Comparison of ENCODE assay signal across 16 cellular contexts in the genomic region with DNA sequence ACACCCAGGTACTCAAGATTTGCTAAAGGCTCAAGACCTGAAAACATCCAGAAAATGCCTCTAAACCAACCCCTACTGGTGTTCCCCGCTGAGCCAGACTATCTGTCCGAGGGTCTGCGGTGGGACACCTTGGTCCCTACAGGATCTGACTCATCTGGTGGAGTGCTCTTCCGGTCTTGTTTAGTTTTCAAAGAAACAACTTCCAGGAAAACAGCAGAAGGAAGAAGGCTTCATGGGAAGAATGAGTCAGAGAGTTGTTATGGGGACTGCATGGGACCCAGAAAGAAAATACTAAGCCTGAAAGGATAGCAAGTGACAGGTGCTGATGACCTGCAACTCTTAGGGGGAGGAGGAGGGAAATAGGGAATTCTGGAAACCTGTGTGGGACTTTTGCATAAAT. TPM values are rescaled to one million over a fixed set of nuclear protein-coding genes. Genes with fewer than 3 reads are reported as not detected.
DNase-seq lines count a peak whose midpoint lies in the region; ATAC-seq and TF ChIP-seq lines count a peak whose summit lies in the region.
"Had no signal": no experiment of that assay in that cellular context is flagged by ENCODE, and none has a peak within 500 bp of the region (broad histone marks: within the 10 kb centered on the region; RNA-seq: fewer than 3 reads in every experiment).

No MANE protein-coding gene starts in this region.

- H2AFZ ChIP-seq in hepatocyte, result no peak overlapping the region

- H3K36me3 Mint-ChIP-seq in CD4-positive, alpha-beta memory T cell, result peaks cover 1 to 6% of the 10 kb centered on the region in 2 donors
- H3K36me3 Mint-ChIP-seq in HFFc6 (ENCODE audit: low read depth) (no peaks in the 10 kb centered on the region), WTC11 (no peaks in the 10 kb centered on the region)
- no peaks in the 10 kb centered on the region for H3K36me3 Mint-ChIP-seq in activated T-cell treated with anti-CD3 and anti-CD28 coated beads, Interleukin-2, amount 50 U/mL, for 4 hours (ENCODE audit: insufficient read depth)

- H3K9me3 Mint-ChIP-seq in CD4-positive, alpha-beta memory T cell, result no peaks in the 10 kb centered on the region
- no peaks in the 10 kb centered on the region for H3K9me3 Mint-ChIP-seq in HFFc6
- H3K9me3 Mint-ChIP-seq in WTC11, result no peaks in the 10 kb centered on the region
- H3K9me3 Mint-ChIP-seq in activated T-cell treated with anti-CD3 and anti-CD28 coated beads, Interleukin-2, amount 50 U/mL, for 4 hours, result no peaks in the 10 kb centered on the region
- H3K9me3 Mint-ChIP-seq: nephron progenitor cell had no signal

- no peak for TF ChIP-seq POLR2A in vagina (IDR thresholded peaks at IDR 0.05)

- no peaks in the 10 kb centered on the region for H3K9me3 ChIP-seq in CD4-positive, alpha-beta memory T cell (ENCODE audit: control insufficient read depth in 1 of 2, low read length in 2 of 2)
- H3K9me3 ChIP-seq in hepatocyte (ENCODE audit: low read depth) (no peaks in the 10 kb centered on the region), vagina (no peaks in the 10 kb centered on the region)
- H3K9me3 ChIP-seq: right lobe of liver had no signal

- no peaks in the 10 kb centered on the region for H3K9me2 ChIP-seq in hepatocyte (replicated peaks; ENCODE audit: insufficient read depth)

- POLR2A ChIA-PET in CD4-positive, alpha-beta memory T cell (lab: Charles Lee; ENCODE audit: partially characterized antibody), result interaction anchor here (0.8 to 65.0 kb wide), 7 partner anchors 13 to 51 kb away, joined by 3 to 6960 read pairs (median 56); partner anchors contain the start of gene ZFP36L2
- POLR2A ChIA-PET in WTC11 (lab: Charles Lee), result no interaction called here

- CTCF ChIA-PET in CD4-positive, alpha-beta memory T cell (lab: Charles Lee; ENCODE audit: partially characterized antibody), result interaction anchor here (1.0 kb wide), 2 partner anchors 37 to 44 kb away, joined by 3 read pairs; no protein-coding TSS in a partner anchor
- CTCF ChIA-PET in WTC11 (lab: Charles Lee), result interaction anchor here (2.8 kb wide), 1 partner anchor 15 kb away, joined by 13 read pairs; no protein-coding TSS in a partner anchor

- peaks cover 58% of the 10 kb centered on the region for H3K4me1 ChIP-seq in CD4-positive, alpha-beta memory T cell (ENCODE audit: insufficient read depth, low read length)
- peaks cover 13% of the 10 kb centered on the region for H3K4me1 ChIP-seq in hepatocyte (ENCODE audit: insufficient read depth)
- peaks cover 25% of the 10 kb centered on the region for H3K4me1 ChIP-seq in vagina

- no peak for ATAC-seq in WTC11
- no peak for ATAC-seq in activated T-cell treated with anti-CD3 and anti-CD28 coated beads, Interleukin-2, amount 50 U/mL, for 4 hours

- H3K4me2 ChIP-seq in hepatocyte, result no peak overlapping the region

- H3K4me3 Mint-ChIP-seq in CD4-positive, alpha-beta memory T cell, result peak overlapping the region in 2 of 8 donors; percentile 26 to 70
- no peak overlapping the region for H3K4me3 Mint-ChIP-seq in HFFc6
- H3K4me3 Mint-ChIP-seq in WTC11, result no peak overlapping the region
- H3K4me3 Mint-ChIP-seq in activated T-cell treated with anti-CD3 and anti-CD28 coated beads, Interleukin-2, amount 50 U/mL, for 4 hours, result no peak overlapping the region
- H3K4me3 Mint-ChIP-seq: immature natural killer cell, nephron progenitor cell had no signal

- peak overlapping the region; percentile 82 to 99 (median 97) for H3K27ac Mint-ChIP-seq in CD4-positive, alpha-beta memory T cell
- H3K27ac Mint-ChIP-seq in HFFc6 (peak overlapping the region; percentile 10; the same call in 1 of the 2 replicates), WTC11 (peak overlapping the region; percentile 53; the same call in 1 of the 2 replicates)
- H3K27ac Mint-ChIP-seq: nephron progenitor cell had no signal

- H3K27ac ChIP-seq in CD4-positive, alpha-beta memory T cell (ENCODE audit: low read depth, low read length), result no peak overlapping the region
- peak overlapping the region; percentile 52 for H3K27ac ChIP-seq in hepatocyte
- H3K27ac ChIP-seq in vagina, result no peak overlapping the region
- H3K27ac ChIP-seq: right lobe of liver, WERI-Rb-1 had no signal

- in situ Hi-C loops in GM13976 (cut with MboI; ENCODE audit: low sequenced_read_pairs, unreplicated experiment), result no loop called here

- DNase-seq in CD4-positive, alpha-beta memory T cell, result peak in 1 of 5 donors; percentile 58
- no peak for DNase-seq in HFFc6
- no peak for DNase-seq in WTC11 (ENCODE audit: low spot score)
- no peak for DNase-seq in hepatocyte (ENCODE audit: low spot score)
- no peak for DNase-seq in GM13976 (ENCODE audit: low spot score)
- DNase-seq in CD1c-positive myeloid dendritic cell (ENCODE audit: extremely low spot score), result no peak
- no peak for DNase-seq in vagina (ENCODE audit: extremely low spot score in 2 of 2)
- no peak for DNase-seq in activated T-cell treated with anti-CD3 and anti-CD28 coated beads, Interleukin-2, amount 50 U/mL, for 4 hours
- DNase-seq: activated effector memory CD4-positive, alpha-beta T cell treated with anti-CD3 and anti-CD28 coated beads, Interleukin-2, amount 50 U/mL, for 16 hours; immature natural killer cell; NCI-H1092; NCI-H446 treated with DMSO at 0.1 percent for 48 hours; nephron progenitor cell; right lobe of liver; SHP77; WERI-Rb-1 had no signal

- no peaks in the 10 kb centered on the region for H3K36me3 ChIP-seq in CD4-positive, alpha-beta memory T cell (ENCODE audit: insufficient read depth, low read length)
- H3K36me3 ChIP-seq in hepatocyte (replicated peaks; ENCODE audit: insufficient read depth, low read depth) (no peaks in the 10 kb centered on the region), vagina (no peaks in the 10 kb centered on the region)
- H3K36me3 ChIP-seq: right lobe of liver, WERI-Rb-1 had no signal

- peaks cover 37 to 68% (median 51%) of the 10 kb centered on the region in 4 donors for H3K4me1 Mint-ChIP-seq in CD4-positive, alpha-beta memory T cell
- peaks cover 20% of the 10 kb centered on the region for H3K4me1 Mint-ChIP-seq in HFFc6 (ENCODE audit: low read depth)
- peaks cover 67% of the 10 kb centered on the region for H3K4me1 Mint-ChIP-seq in WTC11
- H3K4me1 Mint-ChIP-seq in activated T-cell treated with anti-CD3 and anti-CD28 coated beads, Interleukin-2, amount 50 U/mL, for 4 hours (ENCODE audit: low read depth), result peaks cover 57% of the 10 kb centered on the region

- no peaks in the 10 kb centered on the region for H4K20me1 ChIP-seq in hepatocyte (ENCODE audit: insufficient read depth, poor library complexity, severe bottlenecking)

- no peaks in the 10 kb centered on the region for H3K79me2 ChIP-seq in hepatocyte

- 89% methylated on average over 4 of the region's 4 CpGs for WGBS in hepatocyte (ENCODE audit: low lambda C conversion rate, missing lambda C conversion rate)

- H3K27me3 Mint-ChIP-seq in CD4-positive, alpha-beta memory T cell, result no peaks in the 10 kb centered on the region
- H3K27me3 Mint-ChIP-seq in HFFc6 (ENCODE audit: insufficient read depth) (no peaks in the 10 kb centered on the region; the same call in 1 of the 2 replicates), WTC11 (ENCODE audit: low read depth) (no peaks in the 10 kb centered on the region)
- no peaks in the 10 kb centered on the region for H3K27me3 Mint-ChIP-seq in activated T-cell treated with anti-CD3 and anti-CD28 coated beads, Interleukin-2, amount 50 U/mL, for 4 hours (ENCODE audit: low read depth)

- no peaks in the 10 kb centered on the region for H3K27me3 ChIP-seq in CD4-positive, alpha-beta memory T cell (ENCODE audit: insufficient read depth, low read length)
- H3K27me3 ChIP-seq in hepatocyte (no peaks in the 10 kb centered on the region), vagina (no peaks in the 10 kb centered on the region)
- H3K27me3 ChIP-seq: right lobe of liver had no signal

- intact Hi-C loops in CD4-positive, alpha-beta memory T cell (cut with micrococcal nuclease), result loop anchor here (1.0 kb wide), 1 partner anchor 10 kb away; no protein-coding TSS in a partner anchor
- intact Hi-C loops in vagina (cut with DNase I), result no loop called here

- TF ChIP-seq CTCF in HFFc6 (IDR thresholded peaks at IDR 0.05) (no peak), WTC11 (IDR thresholded peaks at IDR 0.05) (no peak), hepatocyte (IDR thresholded peaks at IDR 0.05; ENCODE audit: poor library complexity) (no peak), GM13976 (IDR thresholded peaks at IDR 0.05; ENCODE audit: borderline replicate concordance, control extremely low read depth, extremely low read depth, insufficient read depth, missing control alignments) (no peak), vagina (IDR thresholded peaks at IDR 0.05) (no peak)

- no peak overlapping the region for H3K4me3 ChIP-seq in CD4-positive, alpha-beta memory T cell (ENCODE audit: low read length in 2 of 2)
- H3K4me3 ChIP-seq in hepatocyte (no peak overlapping the region), vagina (no peak overlapping the region)
- H3K4me3 ChIP-seq: right lobe of liver had no signal

TF ChIP-seq in WTC11, 78 proteins besides CTCF, POLR2A, EP300 and RAD21 (continues in another document):
- TF ChIP-seq NFE2L1 (CRISPR knock-in tag; IDR thresholded peaks at IDR 0.05) (no peak), CBFB (CRISPR knock-in tag; IDR thresholded peaks at IDR 0.05; ENCODE audit: low read depth) (no peak), ZNF423 (CRISPR knock-in tag; IDR thresholded peaks at IDR 0.05) (no peak), NFYB (CRISPR knock-in tag; conservative IDR thresholded peaks at IDR 0.05; ENCODE audit: low read depth) (no peak)
- TF ChIP-seq, protein P1, sequence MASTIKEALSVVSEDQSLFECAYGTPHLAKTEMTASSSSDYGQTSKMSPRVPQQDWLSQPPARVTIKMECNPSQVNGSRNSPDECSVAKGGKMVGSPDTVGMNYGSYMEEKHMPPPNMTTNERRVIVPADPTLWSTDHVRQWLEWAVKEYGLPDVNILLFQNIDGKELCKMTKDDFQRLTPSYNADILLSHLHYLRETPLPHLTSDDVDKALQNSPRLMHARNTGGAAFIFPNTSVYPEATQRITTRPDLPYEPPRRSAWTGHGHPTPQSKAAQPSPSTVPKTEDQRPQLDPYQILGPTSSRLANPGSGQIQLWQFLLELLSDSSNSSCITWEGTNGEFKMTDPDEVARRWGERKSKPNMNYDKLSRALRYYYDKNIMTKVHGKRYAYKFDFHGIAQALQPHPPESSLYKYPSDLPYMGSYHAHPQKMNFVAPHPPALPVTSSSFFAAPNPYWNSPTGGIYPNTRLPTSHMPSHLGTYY (CRISPR knock-in tag; IDR thresholded peaks at IDR 0.05), result no peak

RNA-seq across cellular contexts. Expression of gene ZFP36L2, which starts 41.3 kb away (rescaled TPM):
- 100 to 1,000 TPM; 456 to 464 TPM for total RNA-seq in CD4-positive, alpha-beta memory T cell
- polyA plus RNA-seq in CD4-positive, alpha-beta memory T cell, result 100 to 1,000 TPM; 271 to 523 TPM
- 10 to 100 TPM; 66.6 to 94.5 (median 81.5) TPM for total RNA-seq in HFFc6 (2021; fragmentation: NEBNext Ultra II Directional; extraction: Animal tissue kit (Norgen Biotek cat#: 25700))
- total RNA-seq in WTC11 (2021), result 50.4 to 63.4 TPM (median 61.6 TPM) in 3 replicates
- 77.6 and 85.1 TPM in 2 replicates for total RNA-seq in hepatocyte
- polyA plus RNA-seq in hepatocyte, result 266 and 285 TPM in 2 replicates
- total RNA-seq in vagina, result 206 TPM
- total RNA-seq in activated T-cell treated with anti-CD3 and anti-CD28 coated beads, Interleukin-2, amount 50 U/mL, for 4 hours, result 10 to 100 TPM; 67.7 to 81.4 (median 75.5) TPM

Comparison
In these comparisons a context has a peak if more than half of its experiments do, and no peak if none do; other contexts are left out.
1. H3K27ac Mint-ChIP-seq: peak in every context shown above with its lines; median percentile 97 in CD4-positive, alpha-beta memory T cell; 53 in WTC11; 10 in HFFc6.